ENCODE assay signal across 14 cellular contexts in genomic region chr1:210684466-210685294, GRCh38.
DNase-seq lines count a peak whose midpoint lies in the region; ATAC-seq and TF ChIP-seq lines count a peak whose summit lies in the region.
"Had no signal": no experiment of that assay in that cellular context is flagged by ENCODE, and none has a peak within 500 bp of the region (broad histone marks: within the 10 kb centered on the region; RNA-seq: fewer than 3 reads in every experiment).

No MANE protein-coding gene starts in this region.

- H3K4me1 ChIP-seq in Caco-2 (no peaks in the 10 kb centered on the region), colonic mucosa (no peaks in the 10 kb centered on the region)
- H3K4me1 ChIP-seq: Peyer's patch had no signal

- H3K27me3 Mint-ChIP-seq in Caco-2 (ENCODE audit: insufficient read depth, unreplicated experiment), result no peaks in the 10 kb centered on the region
- H3K27me3 Mint-ChIP-seq: activated naive CD8-positive, alpha-beta T cell treated with anti-CD3 and anti-CD28 coated beads, Interleukin-2, amount 10 ng/mL, durations not matched to agents 7 days and 5 days had no signal

- no peaks in the 10 kb centered on the region for H3K9me3 ChIP-seq in Caco-2
- H3K9me3 ChIP-seq in colonic mucosa, result no peaks in the 10 kb centered on the region
- H3K9me3 ChIP-seq: Peyer's patch had no signal

- intact Hi-C loops in Caco-2 (cut with micrococcal nuclease; ENCODE audit: unreplicated experiment) (no loop called here), colonic mucosa (cut with DNase I) (no loop called here)

- H3K4me3 ChIP-seq in Caco-2 (ENCODE audit: low read depth, low read length) (no peak overlapping the region), colonic mucosa (no peak overlapping the region)
- H3K4me3 ChIP-seq: Peyer's patch had no signal

- H3K27ac ChIP-seq in colonic mucosa (no peak overlapping the region), caudate nucleus (ENCODE audit: low read depth, low read length) (no peak overlapping the region)
- H3K27ac ChIP-seq: Peyer's patch had no signal

- no peaks in the 10 kb centered on the region for H3K27me3 ChIP-seq in Caco-2 (replicated peaks; ENCODE audit: control insufficient read depth, insufficient read depth, low read length)
- no peaks in the 10 kb centered on the region for H3K27me3 ChIP-seq in colonic mucosa
- H3K27me3 ChIP-seq: Peyer's patch had no signal

- H3K9ac ChIP-seq in colonic mucosa (ENCODE audit: low read depth in 2 of 2, low read length in 2 of 2), result no peak overlapping the region

- CTCF ChIA-PET in Caco-2 (lab: Charles Lee), result no interaction called here

- BruUV-seq in Caco-2 (replicated peaks; lab: Mats Ljungman, UMichigan), result no TSS peak

- POLR2A ChIA-PET in Caco-2 (lab: Charles Lee), result no interaction called here

- H3K36me3 ChIP-seq in Caco-2 (ENCODE audit: control insufficient read depth, insufficient read depth, low read length), result no peaks in the 10 kb centered on the region
- H3K36me3 ChIP-seq in colonic mucosa, result no peaks in the 10 kb centered on the region
- H3K36me3 ChIP-seq: Peyer's patch had no signal

- H3K4me1 Mint-ChIP-seq in Caco-2 (ENCODE audit: low read depth, unreplicated experiment), result no peaks in the 10 kb centered on the region

- peak; percentile 90 for ATAC-seq in GM18909 (IDR thresholded peaks at IDR 0.05; ENCODE audit: poor library complexity, unreplicated experiment)
- ATAC-seq in GM21825 (IDR thresholded peaks at IDR 0.05; ENCODE audit: unreplicated experiment), result peak; percentile 91
- peak; percentile 86 for ATAC-seq in HG03354 (IDR thresholded peaks at IDR 0.05; ENCODE audit: poor library complexity, severe bottlenecking, unreplicated experiment)

- H3K4me3 Mint-ChIP-seq in Caco-2 (ENCODE audit: unreplicated experiment), result no peak overlapping the region
- H3K4me3 Mint-ChIP-seq: activated naive CD8-positive, alpha-beta T cell treated with anti-CD3 and anti-CD28 coated beads, Interleukin-2, amount 10 ng/mL, durations not matched to agents 7 days and 5 days had no signal

- H3K36me3 Mint-ChIP-seq in Caco-2 (ENCODE audit: insufficient read depth, unreplicated experiment), result no peaks in the 10 kb centered on the region
- H3K36me3 Mint-ChIP-seq: activated naive CD8-positive, alpha-beta T cell treated with anti-CD3 and anti-CD28 coated beads, Interleukin-2, amount 10 ng/mL, durations not matched to agents 7 days and 5 days had no signal

- peak overlapping the region; percentile 15 for H3K27ac Mint-ChIP-seq in Caco-2 (ENCODE audit: unreplicated experiment)
- H3K27ac Mint-ChIP-seq: activated naive CD8-positive, alpha-beta T cell treated with anti-CD3 and anti-CD28 coated beads, Interleukin-2, amount 10 ng/mL, durations not matched to agents 7 days and 5 days had no signal

- DNase-seq in Caco-2 (no peak), NCI-H1694 treated with DMSO at 0.1 percent for 48 hours (lab: John Stamatoyannopoulos, UW) (no peak), colonic mucosa (no peak), NCI-H128 (lab: John Stamatoyannopoulos, UW; ENCODE audit: unreplicated experiment) (no peak), caudate nucleus (lab: John Stamatoyannopoulos, UW) (no peak)
- DNase-seq: activated CD4-positive, CD25-positive, alpha-beta regulatory T cell; activated naive CD8-positive, alpha-beta T cell treated with anti-CD3 and anti-CD28 coated beads, Interleukin-2, amount 10 ng/mL, durations not matched to agents 7 days and 5 days; effector CD4-positive, alpha-beta T cell; NCI-H1436 treated with DMSO at 0.1 percent for 48 hours; Peyer's patch; stimulated activated naive CD4-positive, alpha-beta T cell treated with Interleukin-2 at 50 U/mL for 16 hours had no signal

- no peaks in the 10 kb centered on the region for H3K9me3 Mint-ChIP-seq in Caco-2 (ENCODE audit: unreplicated experiment)
- H3K9me3 Mint-ChIP-seq: activated naive CD8-positive, alpha-beta T cell treated with anti-CD3 and anti-CD28 coated beads, Interleukin-2, amount 10 ng/mL, durations not matched to agents 7 days and 5 days had no signal

- TF ChIP-seq CTCF in Caco-2 (IDR thresholded peaks at IDR 0.05; ENCODE audit: insufficient read depth in 1 of 2, low read depth in 1 of 2, low read length in 1 of 2, severe bottlenecking in 1 of 2, unreplicated experiment in 1 of 2), result no peak
- no peak for TF ChIP-seq CTCF in colonic mucosa (IDR thresholded peaks at IDR 0.05)
